In the genomic region with DNA sequence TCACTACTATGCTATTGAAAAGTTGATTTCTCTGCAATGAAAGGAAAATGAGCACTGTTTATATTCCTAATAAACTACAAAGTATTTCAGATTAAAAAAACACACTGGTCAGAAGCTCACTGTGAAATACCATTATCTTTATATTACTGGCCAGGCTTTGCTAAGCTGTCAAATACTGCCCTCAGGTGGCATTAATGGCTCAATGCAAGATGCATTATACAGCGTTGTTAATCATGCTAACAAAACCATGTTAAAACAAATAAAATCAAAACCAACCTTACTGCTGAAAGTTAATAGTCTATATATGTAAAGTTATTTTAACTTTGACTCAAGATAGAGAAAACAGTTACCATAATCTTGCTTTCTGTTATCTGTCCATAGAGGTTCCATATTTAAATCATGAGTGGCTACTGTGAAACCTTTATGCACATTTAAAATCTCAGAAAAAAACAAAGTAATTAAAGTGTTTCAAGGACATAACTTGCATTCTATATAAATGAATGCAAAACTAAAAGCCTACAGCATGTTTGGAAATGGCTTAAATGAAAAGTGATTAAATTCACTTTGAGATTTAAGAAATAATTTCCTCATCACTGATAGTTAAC, we compare ENCODE assay signal across 9 cellular contexts.
DNase-seq lines count a peak whose midpoint lies in the region; ATAC-seq, FAIRE-seq and TF ChIP-seq lines count a peak whose summit lies in the region.
"Had no signal": no experiment of that assay in that cellular context is flagged by ENCODE, and none has a peak within 500 bp of the region (broad histone marks: within the 10 kb centered on the region; RNA-seq: fewer than 3 reads in every experiment).

No MANE protein-coding gene starts in this region.

- no peaks in the 10 kb centered on the region for H3K9me3 Mint-ChIP-seq in activated T-cell treated with anti-CD3 and anti-CD28 coated beads, Interleukin-2, amount 50 U/mL, for 72 hours
- H3K9me3 Mint-ChIP-seq: activated naive CD8-positive, alpha-beta T cell treated with anti-CD3 and anti-CD28 coated beads, Interleukin-2, amount 10 ng/mL, durations not matched to agents 7 days and 5 days had no signal

- H3K4me3 ChIP-seq in right atrium auricular region, result no peak overlapping the region
- H3K4me3 ChIP-seq in small intestine (ENCODE audit: low read depth in 1 of 2, low read length in 2 of 2), result no peak overlapping the region

- H3K27me3 ChIP-seq in right atrium auricular region (no peaks in the 10 kb centered on the region), small intestine (ENCODE audit: control insufficient read depth in 2 of 2, insufficient read depth in 2 of 2, low read length in 2 of 2) (no peaks in the 10 kb centered on the region)

- WGBS in small intestine, 3 donors, result 0 to 11% (median 8%) methylated on average over 1 of the region's 1 CpG

- H3K4me3 Mint-ChIP-seq in activated T-cell treated with anti-CD3 and anti-CD28 coated beads, Interleukin-2, amount 50 U/mL, for 72 hours, result no peak overlapping the region
- H3K4me3 Mint-ChIP-seq: activated naive CD8-positive, alpha-beta T cell treated with anti-CD3 and anti-CD28 coated beads, Interleukin-2, amount 10 ng/mL, durations not matched to agents 7 days and 5 days had no signal

- no peak overlapping the region for H3K27ac Mint-ChIP-seq in activated T-cell treated with anti-CD3 and anti-CD28 coated beads, Interleukin-2, amount 50 U/mL, for 72 hours
- H3K27ac Mint-ChIP-seq: activated naive CD8-positive, alpha-beta T cell treated with anti-CD3 and anti-CD28 coated beads, Interleukin-2, amount 10 ng/mL, durations not matched to agents 7 days and 5 days had no signal

- no peak for FAIRE-seq in small intestine (lab: Jason Lieb, UNC)

- H3K9me3 ChIP-seq in right atrium auricular region (no peaks in the 10 kb centered on the region), small intestine (ENCODE audit: control insufficient read depth, low read depth) (no peaks in the 10 kb centered on the region)

- TF ChIP-seq CTCF in right atrium auricular region (IDR thresholded peaks at IDR 0.05), result peak; percentile 48 to 78

- ATAC-seq in activated T-cell treated with anti-CD3 and anti-CD28 coated beads, Interleukin-2, amount 50 U/mL, for 72 hours (replicated peaks in 1 of 2), result peak in 1 of 2 donors; percentile 40
- ATAC-seq in HG03108 (IDR thresholded peaks at IDR 0.05; ENCODE audit: unreplicated experiment) (peak; percentile 48), HG02571 (IDR thresholded peaks at IDR 0.05; ENCODE audit: unreplicated experiment) (no peak)

- H3K4me1 Mint-ChIP-seq in activated T-cell treated with anti-CD3 and anti-CD28 coated beads, Interleukin-2, amount 50 U/mL, for 72 hours (ENCODE audit: low read depth), result peaks cover 18% of the 10 kb centered on the region
- H3K4me1 Mint-ChIP-seq: activated naive CD8-positive, alpha-beta T cell treated with anti-CD3 and anti-CD28 coated beads, Interleukin-2, amount 10 ng/mL, durations not matched to agents 7 days and 5 days had no signal

- DNase-seq in activated T-cell treated with anti-CD3 and anti-CD28 coated beads, Interleukin-2, amount 50 U/mL, for 72 hours, result peak; percentile 26 to 36
- no peak for DNase-seq in activated T-cell treated with anti-CD3 and anti-CD28 coated beads, Interleukin-2, amount 50 U/mL, for 1 hour
- DNase-seq in NCI-H446 (lab: John Stamatoyannopoulos, UW), result peak; percentile 43 to 67
- peak; percentile 12 for DNase-seq in activated naive CD4-positive, alpha-beta T cell treated with anti-CD3 and anti-CD28 coated beads, Interleukin-2, amount 50 U/mL, for 16 hours
- DNase-seq in right atrium auricular region (ENCODE audit: low spot score), result no peak
- DNase-seq in small intestine, result peak; percentile 46
- DNase-seq: activated naive CD8-positive, alpha-beta T cell treated with anti-CD3 and anti-CD28 coated beads, Interleukin-2, amount 10 ng/mL, durations not matched to agents 7 days and 5 days had no signal

- H3K4me1 ChIP-seq in right atrium auricular region (no peaks in the 10 kb centered on the region), small intestine (ENCODE audit: control insufficient read depth in 2 of 2, insufficient read depth in 1 of 2, low read depth in 1 of 2, low read length in 1 of 2) (no peaks in the 10 kb centered on the region)

- no peaks in the 10 kb centered on the region for H3K27me3 Mint-ChIP-seq in activated T-cell treated with anti-CD3 and anti-CD28 coated beads, Interleukin-2, amount 50 U/mL, for 72 hours (ENCODE audit: low read depth)
- H3K27me3 Mint-ChIP-seq: activated naive CD8-positive, alpha-beta T cell treated with anti-CD3 and anti-CD28 coated beads, Interleukin-2, amount 10 ng/mL, durations not matched to agents 7 days and 5 days had no signal

- H3K27ac ChIP-seq in right atrium auricular region, result no peak overlapping the region
- H3K27ac ChIP-seq in small intestine (ENCODE audit: low read depth in 1 of 2, low read length in 1 of 2), result no peak overlapping the region

- H3K36me3 Mint-ChIP-seq in activated T-cell treated with anti-CD3 and anti-CD28 coated beads, Interleukin-2, amount 50 U/mL, for 72 hours (ENCODE audit: insufficient read depth in 2 of 2), result no peaks in the 10 kb centered on the region

- H3K36me3 ChIP-seq in right atrium auricular region (peaks cover 26% of the 10 kb centered on the region), small intestine (ENCODE audit: control insufficient read depth in 2 of 2, insufficient read depth in 2 of 2, low read length in 2 of 2) (peaks cover 2 to 5% of the 10 kb centered on the region in 2 donors)

Comparison
In these comparisons a context has a peak if more than half of its experiments do, and no peak if none do; other contexts are left out.
1. DNase-seq: peak in activated T-cell treated with anti-CD3 and anti-CD28 coated beads, Interleukin-2, amount 50 U/mL, for 72 hours (2 of 2), NCI-H446 (2 of 2), activated naive CD4-positive, alpha-beta T cell treated with anti-CD3 and anti-CD28 coated beads, Interleukin-2, amount 50 U/mL, for 16 hours (single experiment) and small intestine (single experiment); none in activated T-cell treated with anti-CD3 and anti-CD28 coated beads, Interleukin-2, amount 50 U/mL, for 1 hour (single experiment) and right atrium auricular region (single experiment).